ENCODE assay signal across 10 cellular contexts in genomic region chr14:92652413-92653151, GRCh38.
DNase-seq lines count a peak whose midpoint lies in the region; ATAC-seq and TF ChIP-seq lines count a peak whose summit lies in the region.
"Had no signal": no experiment of that assay in that cellular context is flagged by ENCODE, and none has a peak within 500 bp of the region (broad histone marks: within the 10 kb centered on the region; RNA-seq: fewer than 3 reads in every experiment).

No MANE protein-coding gene starts in this region.

- H3K27me3 Mint-ChIP-seq in activated B cell treated with CpG ODN at 0.5 μM for 24 hours = no peaks in the 10 kb centered on the region

- no peaks in the 10 kb centered on the region for H3K27me3 ChIP-seq in esophagus squamous epithelium
- H3K27me3 ChIP-seq in gastrocnemius medialis = no peaks in the 10 kb centered on the region

- in situ Hi-C loops in gastrocnemius medialis (cut with MboI; ENCODE audit: low sequenced_read_pairs in 4 of 4) = no loop called here

- TF ChIP-seq POLR2A in esophagus squamous epithelium (IDR thresholded peaks at IDR 0.05) (peak in 1 of 4 donors; percentile 1), gastrocnemius medialis (IDR thresholded peaks at IDR 0.05) (no peak)

- H3K4me3 Mint-ChIP-seq in activated B cell treated with CpG ODN at 0.5 μM for 24 hours = peak overlapping the region; percentile 98

- peak overlapping the region; percentile 95 for H3K27ac Mint-ChIP-seq in activated B cell treated with CpG ODN at 0.5 μM for 24 hours

- H3K4me1 ChIP-seq in esophagus squamous epithelium (peaks cover 7 to 43% (median 29%) of the 10 kb centered on the region in 3 donors), gastrocnemius medialis (no peaks in the 10 kb centered on the region)

- POLR2A ChIA-PET in activated B cell treated with CpG ODN at 0.5 μM for 24 hours (lab: Charles Lee) = interaction anchor here (0.6 to 6.1 kb wide), 19 partner anchors 8 to 531 kb away, joined by 3 to 144 read pairs (median 5); partner anchors contain the start of genes CPSF2, NDUFB1 and RIN3

- H3K36me3 ChIP-seq in esophagus squamous epithelium = no peaks in the 10 kb centered on the region
- H3K36me3 ChIP-seq in gastrocnemius medialis = no peaks in the 10 kb centered on the region

- no peak for TF ChIP-seq CTCF in GM12864 (IDR thresholded peaks at IDR 0.05; ENCODE audit: low read depth, low read length, missing control alignments)
- TF ChIP-seq CTCF in activated B cell treated with CpG ODN at 0.5 μM for 24 hours (IDR thresholded peaks at IDR 0.05) = no peak
- TF ChIP-seq CTCF in esophagus squamous epithelium (IDR thresholded peaks at IDR 0.05) = no peak
- TF ChIP-seq CTCF in gastrocnemius medialis (IDR thresholded peaks at IDR 0.05 in 4 of 5, conservative IDR thresholded peaks at IDR 0.05 in 1 of 5) = no peak

- CTCF ChIA-PET in activated B cell treated with CpG ODN at 0.5 μM for 24 hours (lab: Charles Lee) = interaction anchor here (1.1 to 4.3 kb wide), 9 partner anchors 16 to 63 kb away, joined by 3 to 38 read pairs (median 8); no protein-coding TSS in a partner anchor

- no peaks in the 10 kb centered on the region for H3K9me3 Mint-ChIP-seq in activated B cell treated with CpG ODN at 0.5 μM for 24 hours

- intact Hi-C loops in activated B cell treated with CpG ODN at 0.5 μM for 24 hours (cut with micrococcal nuclease) (no loop called here), esophagus squamous epithelium (cut with DNase I) (no loop called here), gastrocnemius medialis (cut with DNase I; ENCODE audit: low total_unique reads) (no loop called here)

- no peak for ATAC-seq in activated B cell treated with CpG ODN at 0.5 μM for 24 hours (ENCODE audit: low read depth)
- ATAC-seq in gastrocnemius medialis = no peak
- no peak for ATAC-seq in HG02798 (IDR thresholded peaks at IDR 0.05; ENCODE audit: poor library complexity, unreplicated experiment)

- no peak for DNase-seq in GM12864 (ENCODE audit: low read depth)
- DNase-seq in activated B cell treated with CpG ODN at 0.5 μM for 24 hours = no peak
- DNase-seq in esophagus squamous epithelium (lab: John Stamatoyannopoulos, UW) = no peak
- no peak for DNase-seq in gastrocnemius medialis
- no peak for DNase-seq in Ammon's horn (ENCODE audit: low spot score)
- DNase-seq in putamen (ENCODE audit: low spot score) = no peak
- no peak for DNase-seq in stimulated activated CD4-positive, alpha-beta T cell treated with anti-CD3 and anti-CD28 coated beads, Interleukin-4, amount 100 ng/mL, for 4 hours
- DNase-seq: EL, NCI-H510A treated with DMSO at 0.1 percent for 48 hours had no signal

- H3K36me3 Mint-ChIP-seq in activated B cell treated with CpG ODN at 0.5 μM for 24 hours (ENCODE audit: low read depth) = peaks cover 46% of the 10 kb centered on the region

- no peaks in the 10 kb centered on the region for H3K9me3 ChIP-seq in esophagus squamous epithelium
- no peaks in the 10 kb centered on the region for H3K9me3 ChIP-seq in gastrocnemius medialis

- WGBS in esophagus squamous epithelium, 2 donors = 70 to 86% methylated on average over 2 to 4 of the region's 26 CpGs

- H3K4me3 ChIP-seq in GM12864 (ENCODE audit: low read depth, low read length) (peak overlapping the region; percentile 35), esophagus squamous epithelium (peak overlapping the region; percentile 6 to 55 (median 29)), gastrocnemius medialis (peak overlapping the region in 1 of 4 donors; percentile 31)

- H3K27ac ChIP-seq in esophagus squamous epithelium (peak overlapping the region; percentile 43 to 91 (median 80)), gastrocnemius medialis (peak overlapping the region in 3 of 4 donors; percentile 4 to 38 (median 10))

- H3K4me1 Mint-ChIP-seq in activated B cell treated with CpG ODN at 0.5 μM for 24 hours = peaks cover 77% of the 10 kb centered on the region
